ENCODE assay signal across 19 cellular contexts in genomic region chr7:27145167-27145883, GRCh38. TPM values are rescaled to one million over a fixed set of nuclear protein-coding genes. Genes with fewer than 3 reads are reported as not detected.
A peak's percentile ranks its signal among the peaks of the same experiment; 100 is the strongest.
DNase-seq lines count a peak whose midpoint lies in the region; ATAC-seq and TF ChIP-seq lines count a peak whose summit lies in the region.
"Had no signal": no experiment of that assay in that cellular context is flagged by ENCODE, and none has a peak within 500 bp of the region (broad histone marks: within the 10 kb centered on the region; RNA-seq: fewer than 3 reads in every experiment).

No MANE protein-coding gene starts in this region.

- H3K36me3 Mint-ChIP-seq in dendritic cell treated with granulocyte-macrophage colony-stimulating factor and Interleukin-4, amounts not matched to agents 40 ng/mL and 50 ng/mL, for 4 days (ENCODE audit: low read depth), result no peaks in the 10 kb centered on the region
- no peaks in the 10 kb centered on the region for H3K36me3 Mint-ChIP-seq in activated CD8-positive, alpha-beta T cell treated with anti-CD3 and anti-CD28 coated beads, Interleukin-2, amount 10 ng/mL, durations not matched to agents 7 days and 5 days (ENCODE audit: low read depth)
- no peaks in the 10 kb centered on the region for H3K36me3 Mint-ChIP-seq in activated CD8-positive, alpha-beta T cell treated with anti-CD3 and anti-CD28 coated beads for 36 hours (ENCODE audit: low read depth)
- peaks cover 0 to 9% (median 0%) of the 10 kb centered on the region in 3 donors for H3K36me3 Mint-ChIP-seq in immature natural killer cell
- H3K36me3 Mint-ChIP-seq: activated naive CD8-positive, alpha-beta T cell; memory B cell had no signal

- H3K27me3 Mint-ChIP-seq in dendritic cell treated with granulocyte-macrophage colony-stimulating factor and Interleukin-4, amounts not matched to agents 40 ng/mL and 50 ng/mL, for 4 days, result peaks cover 78% of the 10 kb centered on the region
- H3K27me3 Mint-ChIP-seq in activated CD8-positive, alpha-beta T cell treated with anti-CD3 and anti-CD28 coated beads, Interleukin-2, amount 10 ng/mL, durations not matched to agents 7 days and 5 days (ENCODE audit: low read depth), result peaks cover 46% of the 10 kb centered on the region
- peaks cover 48% of the 10 kb centered on the region for H3K27me3 Mint-ChIP-seq in activated CD8-positive, alpha-beta T cell treated with anti-CD3 and anti-CD28 coated beads for 36 hours
- peaks cover 17 to 34% (median 23%) of the 10 kb centered on the region in 3 donors for H3K27me3 Mint-ChIP-seq in immature natural killer cell (ENCODE audit: low read depth in 3 of 3)

- WGBS in mesenchymal stem cell, result 83% methylated on average over 44 of the region's 44 CpGs
- WGBS in stomach, 5 donors, result 44 to 65% (median 50%) methylated on average over 43 to 44 of the region's 44 CpGs

- H3K9ac ChIP-seq in Loucy (ENCODE audit: low read depth, low read length, poor library complexity, severe bottlenecking) (peak overlapping the region; percentile 99), mesenchymal stem cell (ENCODE audit: low read length) (peak overlapping the region; percentile 90)
- H3K9ac ChIP-seq: BLaER1 treated with 17β-estradiol and CSF1 and Interleukin-3, amounts not matched to agents 10 nM and 100 nM had no signal

- CTCF ChIA-PET in activated CD8-positive, alpha-beta T cell treated with anti-CD3 and anti-CD28 coated beads, Interleukin-2, amount 10 ng/mL, durations not matched to agents 7 days and 5 days (lab: Charles Lee), result interaction anchor here (0.5 kb wide), 1 partner anchor 298 kb away, joined by 4 read pairs; no protein-coding TSS in a partner anchor
- CTCF ChIA-PET in activated CD8-positive, alpha-beta T cell treated with anti-CD3 and anti-CD28 coated beads for 36 hours (lab: Charles Lee), result no interaction called here

- H3K4me3 Mint-ChIP-seq in dendritic cell treated with granulocyte-macrophage colony-stimulating factor and Interleukin-4, amounts not matched to agents 40 ng/mL and 50 ng/mL, for 4 days, result peak overlapping the region; percentile 6
- no peak overlapping the region for H3K4me3 Mint-ChIP-seq in activated CD8-positive, alpha-beta T cell treated with anti-CD3 and anti-CD28 coated beads, Interleukin-2, amount 10 ng/mL, durations not matched to agents 7 days and 5 days
- H3K4me3 Mint-ChIP-seq in activated CD8-positive, alpha-beta T cell treated with anti-CD3 and anti-CD28 coated beads for 36 hours, result no peak overlapping the region
- H3K4me3 Mint-ChIP-seq in immature natural killer cell, result no peak overlapping the region
- H3K4me3 Mint-ChIP-seq: activated naive CD8-positive, alpha-beta T cell; memory B cell had no signal

- no peak overlapping the region for H3K18ac ChIP-seq in mesenchymal stem cell (ENCODE audit: low read depth in 1 of 2, low read length in 2 of 2)

- H4K20me1 ChIP-seq in Loucy (ENCODE audit: insufficient read depth, low read length, poor library complexity, severe bottlenecking), result peaks cover 100% of the 10 kb centered on the region

- intact Hi-C loops in dendritic cell treated with granulocyte-macrophage colony-stimulating factor and Interleukin-4, amounts not matched to agents 40 ng/mL and 50 ng/mL, for 4 days (cut with micrococcal nuclease), result loop anchor here (5.0 kb wide), 1 partner anchor 283 kb away; the partner anchor contains the start of gene SKAP2
- intact Hi-C loops in stomach (cut with DNase I; ENCODE audit: low total_unique reads), result no loop called here
- intact Hi-C loops in activated CD8-positive, alpha-beta T cell treated with anti-CD3 and anti-CD28 coated beads for 36 hours (cut with micrococcal nuclease), result no loop called here

- POLR2A ChIA-PET in activated CD8-positive, alpha-beta T cell treated with anti-CD3 and anti-CD28 coated beads, Interleukin-2, amount 10 ng/mL, durations not matched to agents 7 days and 5 days (lab: Charles Lee), result no interaction called here
- POLR2A ChIA-PET in activated CD8-positive, alpha-beta T cell treated with anti-CD3 and anti-CD28 coated beads for 36 hours (lab: Charles Lee), result no interaction called here

- H3K4me1 Mint-ChIP-seq in dendritic cell treated with granulocyte-macrophage colony-stimulating factor and Interleukin-4, amounts not matched to agents 40 ng/mL and 50 ng/mL, for 4 days (ENCODE audit: low read depth), result peaks cover 26% of the 10 kb centered on the region
- H3K4me1 Mint-ChIP-seq in activated CD8-positive, alpha-beta T cell treated with anti-CD3 and anti-CD28 coated beads, Interleukin-2, amount 10 ng/mL, durations not matched to agents 7 days and 5 days (ENCODE audit: low read depth), result peaks cover 8% of the 10 kb centered on the region
- peaks cover 8% of the 10 kb centered on the region for H3K4me1 Mint-ChIP-seq in activated CD8-positive, alpha-beta T cell treated with anti-CD3 and anti-CD28 coated beads for 36 hours (ENCODE audit: low read depth)
- H3K4me1 Mint-ChIP-seq in immature natural killer cell, result peaks cover 12 to 29% of the 10 kb centered on the region in 2 donors

- DNase-seq in mesenchymal stem cell, result no peak
- DNase-seq in stomach, result no peak
- no peak for DNase-seq in activated CD8-positive, alpha-beta T cell treated with anti-CD3 and anti-CD28 coated beads, Interleukin-2, amount 10 ng/mL, durations not matched to agents 7 days and 5 days
- no peak for DNase-seq in stimulated activated naive CD4-positive, alpha-beta T cell treated with Interleukin-2 at 50 U/mL for 16 hours (lab: John Stamatoyannopoulos, UW)
- no peak for DNase-seq in activated CD8-positive, alpha-beta T cell treated with anti-CD3 and anti-CD28 coated beads for 36 hours
- no peak for DNase-seq in immature natural killer cell
- DNase-seq: activated CD4-positive, CD25-positive, alpha-beta regulatory T cell; activated CD8-positive, alpha-beta memory T cell treated with anti-CD3 and anti-CD28 coated beads, Interleukin-2, amount 50 U/mL, for 4 hours; DMS79; NCI-H187; NCI-H524; thyroid gland had no signal

- TF ChIP-seq CTCF in Loucy (conservative IDR thresholded peaks at IDR 0.05; ENCODE audit: low read length), result no peak
- TF ChIP-seq CTCF in stomach (IDR thresholded peaks at IDR 0.05), result no peak
- TF ChIP-seq CTCF in activated CD8-positive, alpha-beta T cell treated with anti-CD3 and anti-CD28 coated beads for 36 hours (IDR thresholded peaks at IDR 0.05), result no peak

- H3K9me2 ChIP-seq in Loucy (replicated peaks; ENCODE audit: low read depth, low read length), result no peaks in the 10 kb centered on the region

- H3K14ac ChIP-seq in mesenchymal stem cell (ENCODE audit: low read length in 2 of 2), result no peak overlapping the region

- H3K36me3 ChIP-seq in Loucy (ENCODE audit: insufficient read depth, low read length), result peaks cover 92% of the 10 kb centered on the region
- H3K36me3 ChIP-seq in mesenchymal stem cell (ENCODE audit: control insufficient read depth in 1 of 2, insufficient read depth in 2 of 2, low read depth in 1 of 2, low read length in 2 of 2), result peaks cover 14 to 33% of the 10 kb centered on the region in 2 experiments
- peaks cover 0 to 5% (median 0%) of the 10 kb centered on the region in 4 donors for H3K36me3 ChIP-seq in stomach
- H3K36me3 ChIP-seq: pancreas, thyroid gland had no signal

- H3K27me3 ChIP-seq in Loucy (ENCODE audit: insufficient read depth, low read length, poor library complexity, severe bottlenecking) (peaks cover 16% of the 10 kb centered on the region), mesenchymal stem cell (ENCODE audit: control insufficient read depth in 1 of 2, insufficient read depth in 1 of 2, low read length in 2 of 2) (peaks cover 0 to 13% of the 10 kb centered on the region in 2 experiments), stomach (peaks cover 3 to 94% (median 79%) of the 10 kb centered on the region in 3 donors)

- H3K4me2 ChIP-seq in Loucy (ENCODE audit: low read depth, low read length, poor library complexity, severe bottlenecking), result peak overlapping the region; percentile 91
- no peak overlapping the region for H3K4me2 ChIP-seq in mesenchymal stem cell (ENCODE audit: low read length, poor library complexity, severe bottlenecking)
- H3K4me2 ChIP-seq: BLaER1 treated with 17β-estradiol and CSF1 and Interleukin-3, amounts not matched to agents 10 nM and 100 nM; hepatocyte had no signal

- H3F3A ChIP-seq in Loucy (ENCODE audit: low read depth), result peaks cover 4% of the 10 kb centered on the region

- peak overlapping the region; percentile 94 for H3K4me3 ChIP-seq in Loucy (ENCODE audit: low read length, poor library complexity, severe bottlenecking)
- peak overlapping the region in 1 of 2 experiments; percentile 82 for H3K4me3 ChIP-seq in mesenchymal stem cell (ENCODE audit: insufficient read depth in 1 of 2, low read depth in 1 of 2, low read length in 2 of 2)
- peak overlapping the region; percentile 10 to 64 (median 54) for H3K4me3 ChIP-seq in stomach
- H3K4me3 ChIP-seq: hepatocyte, pancreas, thyroid gland had no signal

- no peak overlapping the region for H2AK5ac ChIP-seq in mesenchymal stem cell (ENCODE audit: low read length, severe bottlenecking)

- H3K23ac ChIP-seq in mesenchymal stem cell (ENCODE audit: low read length in 2 of 2), result no peak overlapping the region

- no peak overlapping the region for H2BK15ac ChIP-seq in mesenchymal stem cell (ENCODE audit: low read depth, poor library complexity, severe bottlenecking)

- peaks cover 51% of the 10 kb centered on the region for H3K4me1 ChIP-seq in Loucy (ENCODE audit: insufficient read depth, low read length, poor library complexity, severe bottlenecking)
- peaks cover 11% of the 10 kb centered on the region for H3K4me1 ChIP-seq in mesenchymal stem cell (ENCODE audit: control insufficient read depth, insufficient read depth, low read depth, low read length)
- peaks cover 7 to 36% (median 22%) of the 10 kb centered on the region in 4 donors for H3K4me1 ChIP-seq in stomach

- H4K8ac ChIP-seq in mesenchymal stem cell (ENCODE audit: low read length), result no peak overlapping the region

- no peak overlapping the region for H3K4ac ChIP-seq in mesenchymal stem cell (ENCODE audit: low read depth in 1 of 2, low read length in 2 of 2)

- H2AFZ ChIP-seq in Loucy (ENCODE audit: low read length) (no peak overlapping the region), mesenchymal stem cell (ENCODE audit: low read depth, low read length) (no peak overlapping the region)
- H2AFZ ChIP-seq: hepatocyte had no signal

- no peak for TF ChIP-seq EP300 in stomach (IDR thresholded peaks at IDR 0.05)

- H3K9me3 ChIP-seq in Loucy (ENCODE audit: insufficient read depth, low read depth, low read length) (no peaks in the 10 kb centered on the region), mesenchymal stem cell (ENCODE audit: control insufficient read depth, low read length) (no peaks in the 10 kb centered on the region), stomach (peaks cover 0 to 26% (median 0%) of the 10 kb centered on the region in 4 donors)
- H3K9me3 ChIP-seq: pancreas, thyroid gland had no signal

- H3K79me1 ChIP-seq in mesenchymal stem cell (replicated peaks; ENCODE audit: low read length, poor library complexity, severe bottlenecking), result peaks cover 18% of the 10 kb centered on the region

- TF ChIP-seq POLR2A in stomach (IDR thresholded peaks at IDR 0.05), result no peak

- no peak overlapping the region for H2BK5ac ChIP-seq in mesenchymal stem cell (ENCODE audit: low read depth, low read length, poor library complexity, severe bottlenecking)

- peaks cover 100% of the 10 kb centered on the region for H3K79me2 ChIP-seq in Loucy (ENCODE audit: insufficient read depth, low read length)
- H3K79me2 ChIP-seq: hepatocyte had no signal

- H3K27ac ChIP-seq in mesenchymal stem cell (ENCODE audit: low read length, poor library complexity, severe bottlenecking) (no peak overlapping the region), stomach (peak overlapping the region; percentile 41 to 99 (median 88))
- H3K27ac ChIP-seq: BLaER1 treated with 17β-estradiol and CSF1 and Interleukin-3, amounts not matched to agents 10 nM and 100 nM; hepatocyte; pancreas; thyroid gland had no signal

- H2BK12ac ChIP-seq in mesenchymal stem cell (ENCODE audit: low read length in 2 of 2), result no peak overlapping the region

- H3K27ac Mint-ChIP-seq in dendritic cell treated with granulocyte-macrophage colony-stimulating factor and Interleukin-4, amounts not matched to agents 40 ng/mL and 50 ng/mL, for 4 days, result no peak overlapping the region
- H3K27ac Mint-ChIP-seq in activated CD8-positive, alpha-beta T cell treated with anti-CD3 and anti-CD28 coated beads, Interleukin-2, amount 10 ng/mL, durations not matched to agents 7 days and 5 days, result no peak overlapping the region
- no peak overlapping the region for H3K27ac Mint-ChIP-seq in activated CD8-positive, alpha-beta T cell treated with anti-CD3 and anti-CD28 coated beads for 36 hours
- no peak overlapping the region for H3K27ac Mint-ChIP-seq in immature natural killer cell
- H3K27ac Mint-ChIP-seq: activated naive CD8-positive, alpha-beta T cell; memory B cell had no signal

- no peak overlapping the region for H2BK120ac ChIP-seq in mesenchymal stem cell (ENCODE audit: low read depth, low read length)

- H3K9me3 Mint-ChIP-seq in dendritic cell treated with granulocyte-macrophage colony-stimulating factor and Interleukin-4, amounts not matched to agents 40 ng/mL and 50 ng/mL, for 4 days, result no peaks in the 10 kb centered on the region
- no peaks in the 10 kb centered on the region for H3K9me3 Mint-ChIP-seq in activated CD8-positive, alpha-beta T cell treated with anti-CD3 and anti-CD28 coated beads, Interleukin-2, amount 10 ng/mL, durations not matched to agents 7 days and 5 days (ENCODE audit: insufficient read depth)
- H3K9me3 Mint-ChIP-seq in activated CD8-positive, alpha-beta T cell treated with anti-CD3 and anti-CD28 coated beads for 36 hours, result no peaks in the 10 kb centered on the region
- H3K9me3 Mint-ChIP-seq in immature natural killer cell, result no peaks in the 10 kb centered on the region
- H3K9me3 Mint-ChIP-seq: memory B cell had no signal

- no peak for ATAC-seq in activated CD8-positive, alpha-beta T cell treated with anti-CD3 and anti-CD28 coated beads, Interleukin-2, amount 10 ng/mL, durations not matched to agents 7 days and 5 days
- ATAC-seq in activated CD8-positive, alpha-beta T cell treated with anti-CD3 and anti-CD28 coated beads for 36 hours, result no peak
- ATAC-seq: pancreas had no signal

- no peak overlapping the region for H4K91ac ChIP-seq in mesenchymal stem cell (ENCODE audit: low read length)

RNA-seq across cellular contexts. Expression of gene HOXA5, which starts 1.8 kb away (rescaled TPM):
- polyA plus RNA-seq in mesenchymal stem cell (2013, experiment 1 of 2), result 2.0 TPM
- 2.0 TPM for polyA plus RNA-seq in mesenchymal stem cell (2013, experiment 2 of 2)
- 10 to 100 TPM in 3 of 5 donors, 1 to 10 TPM in 2; 2.9 to 53.1 (median 18.2) TPM for total RNA-seq in stomach
- polyA plus RNA-seq in stomach, result 10 to 100 TPM in 1 of 3 donors, 1 to 10 TPM in 2; 7.5 to 12.8 (median 7.8) TPM
- not detected for total RNA-seq in activated CD8-positive, alpha-beta T cell treated with anti-CD3 and anti-CD28 coated beads, Interleukin-2, amount 10 ng/mL, durations not matched to agents 7 days and 5 days
- not detected for total RNA-seq in activated CD8-positive, alpha-beta T cell treated with anti-CD3 and anti-CD28 coated beads for 36 hours
- 1 to 10 TPM in 1 of 3 donors, under 1 TPM in 2; 0.42 to 1.1 (median 0.73) TPM for polyA plus RNA-seq in immature natural killer cell

RNA-seq across cellular contexts. Expression of gene HOXA6, which starts 2.2 kb away (rescaled TPM):
- polyA plus RNA-seq in mesenchymal stem cell (2013, experiment 1 of 2), result 0.62 TPM
- polyA plus RNA-seq in mesenchymal stem cell (2013, experiment 2 of 2), result 0.59 TPM
- 10 to 100 TPM in 1 of 5 donors, 1 to 10 TPM in 1, not detected in 3; 3.7 to 12.7 TPM for total RNA-seq in stomach
- polyA plus RNA-seq in stomach (under 1 TPM in 1 of 3 donors, not detected in 2; 0.81 TPM), immature natural killer cell (1 to 10 TPM in 1 of 3 donors, under 1 TPM in 1, not detected in 1; 0.52 to 3.8 TPM)
- not detected for total RNA-seq in activated CD8-positive, alpha-beta T cell treated with anti-CD3 and anti-CD28 coated beads, Interleukin-2, amount 10 ng/mL, durations not matched to agents 7 days and 5 days
- total RNA-seq in activated CD8-positive, alpha-beta T cell treated with anti-CD3 and anti-CD28 coated beads for 36 hours, result not detected
- total RNA-seq: hepatocyte had no signal

RNA-seq across cellular contexts. Expression of gene HOXA3, which starts 7.1 kb away (rescaled TPM):
- 0.39 TPM for polyA plus RNA-seq in mesenchymal stem cell (2013, experiment 1 of 2)
- 0.51 TPM for polyA plus RNA-seq in mesenchymal stem cell (2013, experiment 2 of 2)
- 10 to 100 TPM in 1 of 5 donors, 1 to 10 TPM in 2, under 1 TPM in 2; 0.87 to 42.6 (median 5.2) TPM for total RNA-seq in stomach
- 1 to 10 TPM; 2.8 to 5.2 (median 4.8) TPM for polyA plus RNA-seq in stomach
- not detected for total RNA-seq in activated CD8-positive, alpha-beta T cell treated with anti-CD3 and anti-CD28 coated beads, Interleukin-2, amount 10 ng/mL, durations not matched to agents 7 days and 5 days
- not detected for total RNA-seq in activated CD8-positive, alpha-beta T cell treated with anti-CD3 and anti-CD28 coated beads for 36 hours
- polyA plus RNA-seq in immature natural killer cell, result under 1 TPM in 1 of 3 donors, not detected in 2; 0.13 TPM

RNA-seq across cellular contexts. Expression of gene HOXA7, which starts 11.2 kb away (rescaled TPM):
- polyA plus RNA-seq in mesenchymal stem cell (2013, experiment 1 of 2), result 3.1 TPM
- polyA plus RNA-seq in mesenchymal stem cell (2013, experiment 2 of 2), result 3.2 TPM
- 10 to 100 TPM in 1 of 5 donors, 1 to 10 TPM in 3, not detected in 1; 1.1 to 34.8 (median 3.3) TPM for total RNA-seq in stomach
- polyA plus RNA-seq in stomach, result 1 to 10 TPM in 1 of 3 donors, under 1 TPM in 2; 0.98 to 7.9 (median 1.00) TPM
- not detected for total RNA-seq in activated CD8-positive, alpha-beta T cell treated with anti-CD3 and anti-CD28 coated beads, Interleukin-2, amount 10 ng/mL, durations not matched to agents 7 days and 5 days
- total RNA-seq in activated CD8-positive, alpha-beta T cell treated with anti-CD3 and anti-CD28 coated beads for 36 hours, result not detected
- 1 to 10 TPM in 2 of 3 donors, not detected in 1; 1.0 to 4.2 TPM for polyA plus RNA-seq in immature natural killer cell
- polyA plus RNA-seq: hepatocyte had no signal

RNA-seq across cellular contexts. Expression of gene HOXA4, which starts 14.8 kb away (rescaled TPM):
- 0.91 TPM for polyA plus RNA-seq in mesenchymal stem cell (2013, experiment 1 of 2)
- polyA plus RNA-seq in mesenchymal stem cell (2013, experiment 2 of 2), result 1.1 TPM
- 1 to 10 TPM in 3 of 5 donors, under 1 TPM in 2; 0.55 to 5.8 (median 2.2) TPM for total RNA-seq in stomach
- 10 to 100 TPM in 1 of 3 donors, 1 to 10 TPM in 2; 4.4 to 17.0 (median 5.9) TPM for polyA plus RNA-seq in stomach
- total RNA-seq in activated CD8-positive, alpha-beta T cell treated with anti-CD3 and anti-CD28 coated beads, Interleukin-2, amount 10 ng/mL, durations not matched to agents 7 days and 5 days, result not detected
- under 1 TPM in 1 of 2 experiments, not detected in 1; 0.25 TPM for total RNA-seq in activated CD8-positive, alpha-beta T cell treated with anti-CD3 and anti-CD28 coated beads for 36 hours
- polyA plus RNA-seq in immature natural killer cell, result 1 to 10 TPM in 1 of 3 donors, under 1 TPM in 1, not detected in 1; 0.51 to 1.2 TPM
